In the genomic region with DNA sequence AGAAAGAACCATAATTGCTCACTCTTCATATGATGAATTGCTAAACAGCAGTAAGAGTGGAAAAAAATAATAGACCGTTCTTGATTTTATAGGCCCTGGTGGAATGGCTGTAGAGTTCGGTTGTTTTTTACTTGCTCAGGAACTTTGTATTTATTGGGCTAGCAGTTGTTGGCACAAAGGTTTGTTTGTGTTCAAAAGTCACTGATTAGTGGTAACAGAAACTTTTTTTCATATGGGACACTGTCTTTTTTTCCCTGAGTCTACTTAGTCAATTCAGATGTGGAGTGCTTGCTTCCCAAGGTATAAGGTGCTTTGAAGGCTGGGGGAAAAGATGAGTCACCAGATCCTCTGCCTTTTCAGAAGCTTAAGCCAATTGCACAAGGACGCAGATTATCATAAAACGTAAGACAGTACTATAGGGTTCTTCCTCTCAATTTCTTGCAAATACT, we compare ENCODE assay signal across 8 cellular contexts. TPM values are rescaled to one million over a fixed set of nuclear protein-coding genes. Genes with fewer than 3 reads are reported as not detected.
DNase-seq lines count a peak whose midpoint lies in the region; ATAC-seq and TF ChIP-seq lines count a peak whose summit lies in the region.

No MANE protein-coding gene starts in this region.

- H2AFZ ChIP-seq in mesenchymal stem cell (ENCODE audit: low read depth, low read length), result no peak overlapping the region

- H3K4me2 ChIP-seq in mesenchymal stem cell (ENCODE audit: low read length, poor library complexity, severe bottlenecking), result no peak overlapping the region

- H2BK12ac ChIP-seq in mesenchymal stem cell (ENCODE audit: low read length in 2 of 2), result no peak overlapping the region

- no peaks in the 10 kb centered on the region for H3K9me3 Mint-ChIP-seq in Calu3 (ENCODE audit: low read depth, unreplicated experiment)

- H4K8ac ChIP-seq in mesenchymal stem cell (ENCODE audit: low read length), result no peak overlapping the region

- H3K27me3 ChIP-seq in mesenchymal stem cell (ENCODE audit: control insufficient read depth in 1 of 2, insufficient read depth in 1 of 2, low read length in 2 of 2), result no peaks in the 10 kb centered on the region

- no TSS peak for BruUV-seq in Calu3 (replicated peaks; lab: Mats Ljungman, UMichigan)

- no peaks in the 10 kb centered on the region for H3K9me3 ChIP-seq in mesenchymal stem cell (ENCODE audit: control insufficient read depth, low read length)

- peaks cover 17% of the 10 kb centered on the region for H3K79me1 ChIP-seq in mesenchymal stem cell (replicated peaks; ENCODE audit: low read length, poor library complexity, severe bottlenecking)

- H3K36me3 Mint-ChIP-seq in Calu3 (ENCODE audit: insufficient read depth, unreplicated experiment), result no peaks in the 10 kb centered on the region

- TF ChIP-seq CTCF in Calu3 (IDR thresholded peaks at IDR 0.05; ENCODE audit: unreplicated experiment) (no peak), astrocyte of the spinal cord (IDR thresholded peaks at IDR 0.05; ENCODE audit: low read depth, low read length) (no peak)

- H3K4me1 ChIP-seq in mesenchymal stem cell (ENCODE audit: control insufficient read depth, insufficient read depth, low read depth, low read length), result peaks cover 2% of the 10 kb centered on the region

- H3K23ac ChIP-seq in mesenchymal stem cell (ENCODE audit: low read length in 2 of 2), result no peak overlapping the region

- H2BK5ac ChIP-seq in mesenchymal stem cell (ENCODE audit: low read depth, low read length, poor library complexity, severe bottlenecking), result no peak overlapping the region

- no peak for ATAC-seq in HG02885 (IDR thresholded peaks at IDR 0.05; ENCODE audit: poor library complexity, unreplicated experiment)
- no peak for ATAC-seq in HG02973 (IDR thresholded peaks at IDR 0.05; ENCODE audit: unreplicated experiment)
- no peak for ATAC-seq in GM21526 (IDR thresholded peaks at IDR 0.05; ENCODE audit: low FRiP score, unreplicated experiment)

- DNase-seq in Calu3, result peak; percentile 44
- peak; percentile 63 for DNase-seq in KBM-7
- DNase-seq in astrocyte of the spinal cord (ENCODE audit: low read depth, low spot score), result peak; percentile 77
- peak; percentile 91 for DNase-seq in mesenchymal stem cell
- no peak for DNase-seq in cerebellar cortex (ENCODE audit: low spot score)

- H4K91ac ChIP-seq in mesenchymal stem cell (ENCODE audit: low read length), result no peak overlapping the region

- peak overlapping the region; percentile 53 for H3K27ac Mint-ChIP-seq in Calu3 (ENCODE audit: unreplicated experiment)

- WGBS in mesenchymal stem cell, result 57% methylated on average over 4 of the region's 4 CpGs

- H3K4me3 ChIP-seq in astrocyte of the spinal cord (ENCODE audit: low read depth, low read length), result no peak overlapping the region
- no peak overlapping the region for H3K4me3 ChIP-seq in mesenchymal stem cell (ENCODE audit: insufficient read depth in 1 of 2, low read depth in 1 of 2, low read length in 2 of 2)

- H2BK15ac ChIP-seq in mesenchymal stem cell (ENCODE audit: low read depth, poor library complexity, severe bottlenecking), result no peak overlapping the region

- H3K27ac ChIP-seq in mesenchymal stem cell (ENCODE audit: low read length, poor library complexity, severe bottlenecking), result no peak overlapping the region

- no peak overlapping the region for H2AK5ac ChIP-seq in mesenchymal stem cell (ENCODE audit: low read length, severe bottlenecking)

- in situ Hi-C loops in KBM-7 (cut with MboI; ENCODE audit: low pct_unique_long_range_greater_than_20kb, low sequenced_read_pairs), result no loop called here
- in situ Hi-C loops in astrocyte of the spinal cord (cut with HindIII; ENCODE audit: low sequenced_read_pairs), result no loop called here

- no peaks in the 10 kb centered on the region for H3K36me3 ChIP-seq in mesenchymal stem cell (ENCODE audit: control insufficient read depth in 1 of 2, insufficient read depth in 2 of 2, low read depth in 1 of 2, low read length in 2 of 2)

- H3K14ac ChIP-seq in mesenchymal stem cell (ENCODE audit: low read length in 2 of 2), result no peak overlapping the region

- intact Hi-C loops in Calu3 (cut with micrococcal nuclease; ENCODE audit: unreplicated experiment), result no loop called here

- H3K4me3 Mint-ChIP-seq in Calu3 (ENCODE audit: low read depth, unreplicated experiment), result no peak overlapping the region

- no peak overlapping the region for H3K4ac ChIP-seq in mesenchymal stem cell (ENCODE audit: low read depth in 1 of 2, low read length in 2 of 2)

- CTCF ChIA-PET in Calu3 (lab: Charles Lee), result interaction anchor here (0.5 to 1.4 kb wide), 3 partner anchors 25 to 87 kb away, joined by 3 to 4 read pairs (median 4); no protein-coding TSS in a partner anchor

- H3K9ac ChIP-seq in mesenchymal stem cell (ENCODE audit: low read length), result no peak overlapping the region

- H3K18ac ChIP-seq in mesenchymal stem cell (ENCODE audit: low read depth in 1 of 2, low read length in 2 of 2), result no peak overlapping the region

- H2BK120ac ChIP-seq in mesenchymal stem cell (ENCODE audit: low read depth, low read length), result no peak overlapping the region

- H3K4me1 Mint-ChIP-seq in Calu3 (ENCODE audit: low read depth, unreplicated experiment), result peaks cover 54% of the 10 kb centered on the region

- no peaks in the 10 kb centered on the region for H3K27me3 Mint-ChIP-seq in Calu3 (ENCODE audit: unreplicated experiment)

RNA-seq across cellular contexts. Expression of a gene that starts 25.8 kb away (rescaled TPM):
- 28.0 and 32.8 TPM in 2 replicates for total RNA-seq in Calu3 (2022)
- 4.1 TPM for polyA plus RNA-seq in mesenchymal stem cell (2013, experiment 1 of 2)
- 4.8 TPM for polyA plus RNA-seq in mesenchymal stem cell (2013, experiment 2 of 2)
